Comparison of ENCODE assay signal across 10 cellular contexts in genomic region chr1:32742956-32743355, GRCh38. TPM values are rescaled to one million over a fixed set of nuclear protein-coding genes. Genes with fewer than 3 reads are reported as not detected.
DNase-seq lines count a peak whose midpoint lies in the region; ATAC-seq and TF ChIP-seq lines count a peak whose summit lies in the region.
"Had no signal": no experiment of that assay in that cellular context is flagged by ENCODE, and none has a peak within 500 bp of the region (broad histone marks: within the 10 kb centered on the region; RNA-seq: fewer than 3 reads in every experiment).

No MANE protein-coding gene starts in this region.

- H3K4me1 Mint-ChIP-seq in T-helper 2 cell treated with Interferon-gamma antibody and Interleukin-4, amounts not matched to agents 5 μg/mL and 100 μg/mL, for 36 hours (ENCODE audit: low read depth): no peaks in the 10 kb centered on the region

- ATAC-seq in left lung (peak; percentile 58), GM18511 (IDR thresholded peaks at IDR 0.05; ENCODE audit: unreplicated experiment) (no peak)

- no peaks in the 10 kb centered on the region for H3K9me3 ChIP-seq in ascending aorta
- no peaks in the 10 kb centered on the region for H3K9me3 ChIP-seq in left lung
- H3K9me3 ChIP-seq in testis: no peaks in the 10 kb centered on the region
- no peaks in the 10 kb centered on the region for H3K9me3 ChIP-seq in BE2C
- H3K9me3 ChIP-seq: spleen had no signal

- H3K4me1 ChIP-seq in ascending aorta: peaks cover 6 to 18% of the 10 kb centered on the region in 2 donors
- peaks cover 10 to 23% of the 10 kb centered on the region in 2 donors for H3K4me1 ChIP-seq in left lung
- peaks cover 18% of the 10 kb centered on the region for H3K4me1 ChIP-seq in testis
- H3K4me1 ChIP-seq in BE2C: no peaks in the 10 kb centered on the region

- peaks cover 41% of the 10 kb centered on the region for H3K27me3 Mint-ChIP-seq in T-helper 2 cell treated with Interferon-gamma antibody and Interleukin-4, amounts not matched to agents 5 μg/mL and 100 μg/mL, for 36 hours (ENCODE audit: low read depth)

- no peaks in the 10 kb centered on the region for H3K36me3 ChIP-seq in ascending aorta
- H3K36me3 ChIP-seq in left lung: no peaks in the 10 kb centered on the region
- no peaks in the 10 kb centered on the region for H3K36me3 ChIP-seq in testis (ENCODE audit: low read depth, missing control alignments)
- H3K36me3 ChIP-seq in BE2C: no peaks in the 10 kb centered on the region
- H3K36me3 ChIP-seq: spleen had no signal

- TF ChIP-seq POLR2A in testis (IDR thresholded peaks at IDR 0.05): no peak

- H3K4me3 Mint-ChIP-seq in T-helper 2 cell treated with Interferon-gamma antibody and Interleukin-4, amounts not matched to agents 5 μg/mL and 100 μg/mL, for 36 hours: peak overlapping the region; percentile 57

- H3K4me3 ChIP-seq in ascending aorta: peak overlapping the region; percentile 64 to 99
- peak overlapping the region; percentile 58 to 65 for H3K4me3 ChIP-seq in left lung
- H3K4me3 ChIP-seq in testis: peak overlapping the region in 1 of 2 donors; percentile 80
- H3K4me3 ChIP-seq in BE2C (ENCODE audit: low read depth, low read length): no peak overlapping the region

- no peaks in the 10 kb centered on the region for H3K9me3 Mint-ChIP-seq in T-helper 2 cell treated with Interferon-gamma antibody and Interleukin-4, amounts not matched to agents 5 μg/mL and 100 μg/mL, for 36 hours

- no peaks in the 10 kb centered on the region for H3K27me3 ChIP-seq in ascending aorta
- H3K27me3 ChIP-seq in left lung: peaks cover 0 to 30% of the 10 kb centered on the region in 2 donors
- H3K27me3 ChIP-seq in testis: no peaks in the 10 kb centered on the region
- no peaks in the 10 kb centered on the region for H3K27me3 ChIP-seq in BE2C

- no peak for DNase-seq in T-helper 2 cell treated with Interferon-gamma antibody and Interleukin-4, amounts not matched to agents 5 μg/mL and 100 μg/mL, for 36 hours (ENCODE audit: low spot score)
- no peak for DNase-seq in T-helper 2 cell
- no peak for DNase-seq in ascending aorta (ENCODE audit: low spot score in 2 of 2)
- no peak for DNase-seq in left lung
- no peak for DNase-seq in testis
- no peak for DNase-seq in BE2C
- no peak for DNase-seq in KG1 (lab: John Stamatoyannopoulos, UW)
- DNase-seq: anterior cingulate cortex, spleen had no signal

- no peak for TF ChIP-seq CTCF in ascending aorta (IDR thresholded peaks at IDR 0.05)
- no peak for TF ChIP-seq CTCF in left lung (IDR thresholded peaks at IDR 0.05)
- TF ChIP-seq CTCF in testis (IDR thresholded peaks at IDR 0.05): no peak
- no peak for TF ChIP-seq CTCF in BE2C (IDR thresholded peaks at IDR 0.05; ENCODE audit: low read depth, low read length)

- 59 to 66% methylated on average over 4 of the region's 4 CpGs for WGBS in testis, 2 donors

- no peak overlapping the region for H3K27ac Mint-ChIP-seq in T-helper 2 cell treated with Interferon-gamma antibody and Interleukin-4, amounts not matched to agents 5 μg/mL and 100 μg/mL, for 36 hours

- intact Hi-C loops in ascending aorta (cut with DNase I) (no loop called here), left lung (cut with DNase I) (no loop called here), testis (cut with DNase I; ENCODE audit: low total_unique reads) (no loop called here)

- peak overlapping the region; percentile 93 to 97 for H3K27ac ChIP-seq in ascending aorta
- H3K27ac ChIP-seq in left lung: peak overlapping the region; percentile 81 to 83
- peak overlapping the region; percentile 78 to 80 for H3K27ac ChIP-seq in testis

- no peaks in the 10 kb centered on the region for H3K36me3 Mint-ChIP-seq in T-helper 2 cell treated with Interferon-gamma antibody and Interleukin-4, amounts not matched to agents 5 μg/mL and 100 μg/mL, for 36 hours (ENCODE audit: low read depth)

RNA-seq across cellular contexts. Expression of gene SYNC, which starts 40.4 kb away (rescaled TPM):
- total RNA-seq in ascending aorta (87.3 TPM), left lung (10 to 100 TPM; 11.9 to 19.9 TPM), testis (10 to 100 TPM in 1 of 2 donors, 1 to 10 TPM in 1; 9.0 to 11.8 TPM)
- 12.4 TPM for polyA plus RNA-seq in testis (ENCODE audit: insufficient read depth, low read depth, low replicate concordance)
- polyA plus RNA-seq in BE2C (2012; ENCODE audit: insufficient read depth, insufficient read length, low read depth): not detected
